ENCODE assay signal across 8 cellular contexts in the genomic region with DNA sequence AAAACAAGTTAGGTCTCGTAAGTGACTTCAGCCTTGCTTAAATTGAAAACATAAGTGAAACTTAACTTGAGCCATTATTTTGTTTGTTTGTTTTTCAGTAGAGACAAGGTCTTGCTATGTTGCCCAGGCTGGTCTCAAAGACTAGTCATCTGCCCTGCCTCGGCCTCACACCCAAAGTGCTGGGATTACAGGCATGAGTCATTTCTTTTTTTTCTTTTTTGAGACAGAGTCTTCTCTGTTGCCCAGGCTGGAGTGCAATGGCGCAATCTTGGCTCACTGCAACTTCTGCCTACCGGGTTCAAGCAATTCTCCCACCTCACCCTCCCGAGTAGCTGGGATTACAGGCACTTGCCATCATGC. TPM values are rescaled to one million over a fixed set of nuclear protein-coding genes. Genes with fewer than 3 reads are reported as not detected.
A peak's percentile ranks its signal among the peaks of the same experiment; 100 is the strongest.
DNase-seq lines count a peak whose midpoint lies in the region; ATAC-seq and TF ChIP-seq lines count a peak whose summit lies in the region.
"Not testable (repeated sequence)": the region's sequence is repeated elsewhere in the genome, so short reads cannot be mapped to it uniquely, and the experiment has no call there.

No MANE protein-coding gene starts in this region.

- H3K27ac ChIP-seq in DOHH2 (ENCODE audit: low read depth, low read length): peak overlapping the region; percentile 94
- peak overlapping the region in 6 of 10 donors; percentile 17 to 99 (median 73) for H3K27ac ChIP-seq in heart right ventricle
- peak overlapping the region in 3 of 4 donors; percentile 41 to 89 (median 83) for H3K27ac ChIP-seq in tibial nerve

- not testable (repeated sequence) for H3K9me3 Mint-ChIP-seq in HFFc6; activated CD8-positive, alpha-beta T cell treated with anti-CD3 and anti-CD28 coated beads, Interleukin-2, amount 10 ng/mL, durations not matched to agents 7 days and 5 days (ENCODE audit: insufficient read depth); central memory CD8-positive, alpha-beta T cell

- H3K4me3 Mint-ChIP-seq in HFFc6: peak overlapping the region; percentile 28; the same call in 1 of the 2 replicates
- not testable (repeated sequence) for H3K4me3 Mint-ChIP-seq in activated CD8-positive, alpha-beta T cell treated with anti-CD3 and anti-CD28 coated beads, Interleukin-2, amount 10 ng/mL, durations not matched to agents 7 days and 5 days; central memory CD8-positive, alpha-beta T cell

- peaks cover 15% of the 10 kb centered on the region for H3K27me3 Mint-ChIP-seq in HFFc6 (ENCODE audit: insufficient read depth)
- H3K27me3 Mint-ChIP-seq in activated CD8-positive, alpha-beta T cell treated with anti-CD3 and anti-CD28 coated beads, Interleukin-2, amount 10 ng/mL, durations not matched to agents 7 days and 5 days (ENCODE audit: low read depth); central memory CD8-positive, alpha-beta T cell: not testable (repeated sequence)

- H3K4me2 ChIP-seq in DOHH2 (ENCODE audit: low read length): peak overlapping the region; percentile 72

- intact Hi-C loops in heart right ventricle (cut with DNase I): not testable (repeated sequence)

- TF ChIP-seq POLR2A in tibial nerve (IDR thresholded peaks at IDR 0.05): not testable (repeated sequence)

- H3K9me3 ChIP-seq in DOHH2 (ENCODE audit: control insufficient read depth, insufficient read depth, low read length); heart right ventricle; tibial nerve: not testable (repeated sequence)

- peaks cover 37% of the 10 kb centered on the region for H3K4me1 Mint-ChIP-seq in HFFc6 (ENCODE audit: low read depth)
- H3K4me1 Mint-ChIP-seq in activated CD8-positive, alpha-beta T cell treated with anti-CD3 and anti-CD28 coated beads, Interleukin-2, amount 10 ng/mL, durations not matched to agents 7 days and 5 days (ENCODE audit: low read depth): peaks cover 70% of the 10 kb centered on the region
- H3K4me1 Mint-ChIP-seq in central memory CD8-positive, alpha-beta T cell: peaks cover 49% of the 10 kb centered on the region

- POLR2A ChIA-PET in activated CD8-positive, alpha-beta T cell treated with anti-CD3 and anti-CD28 coated beads, Interleukin-2, amount 10 ng/mL, durations not matched to agents 7 days and 5 days (lab: Charles Lee): interaction anchor here (0.7 to 8.4 kb wide), 6 partner anchors 8 to 80 kb away, joined by 3 to 335 read pairs (median 52); partner anchors contain the start of genes LMF2, NCAPH2, SCO2 and SYCE3

- H3K36me3 ChIP-seq in DOHH2 (ENCODE audit: control insufficient read depth, low read length); heart right ventricle; tibial nerve: not testable (repeated sequence)

- H3F3A ChIP-seq in DOHH2 (ENCODE audit: control insufficient read depth, insufficient read depth): peaks cover 37% of the 10 kb centered on the region

- H3K9me2 ChIP-seq in DOHH2 (replicated peaks; ENCODE audit: control insufficient read depth, low read length): not testable (repeated sequence)

- CTCF ChIA-PET in activated CD8-positive, alpha-beta T cell treated with anti-CD3 and anti-CD28 coated beads, Interleukin-2, amount 10 ng/mL, durations not matched to agents 7 days and 5 days (lab: Charles Lee): interaction anchor here (3.6 to 7.8 kb wide), 3 partner anchors 15 to 79 kb away, joined by 14 to 116 read pairs (median 39); partner anchors contain the start of genes SCO2, SYCE3 and TYMP

- H3K27me3 ChIP-seq in DOHH2 (ENCODE audit: control insufficient read depth, low read length): not testable (repeated sequence)
- H3K27me3 ChIP-seq in heart right ventricle (peaks cover 0 to 40% (median 14%) of the 10 kb centered on the region in 7 donors), tibial nerve (peaks cover 0 to 31% of the 10 kb centered on the region in 2 donors)

- H3K4me3 ChIP-seq in DOHH2 (ENCODE audit: low read length) (peak overlapping the region; percentile 50), heart right ventricle (peak overlapping the region in 1 of 10 donors; percentile 34)
- not testable (repeated sequence) for H3K4me3 ChIP-seq in tibial nerve

- H4K20me1 ChIP-seq in DOHH2 (ENCODE audit: control insufficient read depth, insufficient read depth, low read depth, low read length): not testable (repeated sequence)

- not testable (repeated sequence) for TF ChIP-seq CTCF in DOHH2 (IDR thresholded peaks at IDR 0.05; ENCODE audit: low read depth, low read length, poor library complexity, severe bottlenecking); HFFc6 (IDR thresholded peaks at IDR 0.05); heart right ventricle (IDR thresholded peaks at IDR 0.05); omental fat pad (IDR thresholded peaks at IDR 0.05); tibial nerve (IDR thresholded peaks at IDR 0.05)

- peaks cover 78% of the 10 kb centered on the region for H3K4me1 ChIP-seq in DOHH2 (ENCODE audit: control insufficient read depth, low read length)
- H3K4me1 ChIP-seq in heart right ventricle: peaks cover 0 to 98% (median 19%) of the 10 kb centered on the region in 9 donors
- H3K4me1 ChIP-seq in tibial nerve: peaks cover 0 to 37% (median 25%) of the 10 kb centered on the region in 4 donors

- WGBS in heart right ventricle, 2 donors: 79 to 91% methylated on average over 5 of the region's 5 CpGs
- WGBS in tibial nerve, 2 donors: 39 to 53% methylated on average over 5 of the region's 5 CpGs

- H3K27ac Mint-ChIP-seq in HFFc6: peak overlapping the region; percentile 72
- H3K27ac Mint-ChIP-seq in activated CD8-positive, alpha-beta T cell treated with anti-CD3 and anti-CD28 coated beads, Interleukin-2, amount 10 ng/mL, durations not matched to agents 7 days and 5 days: peak overlapping the region; percentile 88
- H3K27ac Mint-ChIP-seq in central memory CD8-positive, alpha-beta T cell (ENCODE audit: low read depth): peak overlapping the region; percentile 100

- peak in 1 of 2 donors; percentile 62 for TF ChIP-seq EP300 in tibial nerve (IDR thresholded peaks at IDR 0.05)

- H3K79me2 ChIP-seq in DOHH2 (ENCODE audit: control insufficient read depth, low read length): not testable (repeated sequence)

- H3K36me3 Mint-ChIP-seq in HFFc6 (ENCODE audit: low read depth): not testable (repeated sequence)
- H3K36me3 Mint-ChIP-seq in activated CD8-positive, alpha-beta T cell treated with anti-CD3 and anti-CD28 coated beads, Interleukin-2, amount 10 ng/mL, durations not matched to agents 7 days and 5 days (ENCODE audit: low read depth): peaks cover 24% of the 10 kb centered on the region
- H3K36me3 Mint-ChIP-seq in central memory CD8-positive, alpha-beta T cell (ENCODE audit: insufficient read depth): peaks cover 20% of the 10 kb centered on the region

- DNase-seq in HFFc6: peak; percentile 89
- peak; percentile 70 for DNase-seq in OCI-M1 (lab: John Stamatoyannopoulos, UW)
- DNase-seq in activated CD8-positive, alpha-beta T cell treated with anti-CD3 and anti-CD28 coated beads, Interleukin-2, amount 10 ng/mL, durations not matched to agents 7 days and 5 days; central memory CD8-positive, alpha-beta T cell (ENCODE audit: low spot score in 2 of 2); heart right ventricle; omental fat pad (ENCODE audit: low spot score); tibial nerve (ENCODE audit: low spot score in 2 of 2): not testable (repeated sequence)

- ATAC-seq in activated CD8-positive, alpha-beta T cell treated with anti-CD3 and anti-CD28 coated beads, Interleukin-2, amount 10 ng/mL, durations not matched to agents 7 days and 5 days; central memory CD8-positive, alpha-beta T cell (replicated peaks; ENCODE audit: extremely low read depth, poor library complexity, severe bottlenecking): not testable (repeated sequence)
- peak in 1 of 8 donors; percentile 27 for ATAC-seq in heart right ventricle
- peak; percentile 48 for ATAC-seq in omental fat pad (ENCODE audit: low FRiP score)

RNA-seq across cellular contexts. Expression of gene KLHDC7B, which starts 4.1 kb away (rescaled TPM):
- under 1 TPM in 1 of 6 experiments, not detected in 5; 0.05 TPM for total RNA-seq in HFFc6 (2021; fragmentation: NEBNext Ultra II Directional; extraction: Animal tissue kit (Norgen Biotek cat#: 25700))
- total RNA-seq in activated CD8-positive, alpha-beta T cell treated with anti-CD3 and anti-CD28 coated beads, Interleukin-2, amount 10 ng/mL, durations not matched to agents 7 days and 5 days: 10 to 100 TPM; 10.6 to 12.0 TPM
- total RNA-seq in heart right ventricle: 1 to 10 TPM in 1 of 10 donors, under 1 TPM in 3, not detected in 6; 0.11 to 1.3 (median 0.18) TPM
- under 1 TPM in 1 of 2 donors, not detected in 1; 0.10 TPM for polyA plus RNA-seq in heart right ventricle
- under 1 TPM in 1 of 4 donors, not detected in 3; 0.48 TPM for total RNA-seq in omental fat pad
- under 1 TPM in 1 of 4 donors, not detected in 3; 0.90 TPM for total RNA-seq in tibial nerve

RNA-seq across cellular contexts. Expression of gene TYMP, which starts 11.8 kb away (rescaled TPM):
- 1 to 10 TPM in 5 of 6 experiments, under 1 TPM in 1; 0.95 to 2.1 (median 1.3) TPM for total RNA-seq in HFFc6 (2021; fragmentation: NEBNext Ultra II Directional; extraction: Animal tissue kit (Norgen Biotek cat#: 25700))
- total RNA-seq in activated CD8-positive, alpha-beta T cell treated with anti-CD3 and anti-CD28 coated beads, Interleukin-2, amount 10 ng/mL, durations not matched to agents 7 days and 5 days: 10 to 100 TPM; 71.8 to 76.6 TPM
- total RNA-seq in heart right ventricle: 100 to 1,000 TPM in 1 of 10 donors, 10 to 100 TPM in 7, 1 to 10 TPM in 2; 8.4 to 113 (median 12.6) TPM
- polyA plus RNA-seq in heart right ventricle: 10 to 100 TPM; 23.3 to 65.3 TPM
- total RNA-seq in omental fat pad: 100 to 1,000 TPM in 3 of 4 donors, 10 to 100 TPM in 1; 47.9 to 212 (median 144) TPM
- 100 to 1,000 TPM in 1 of 4 donors, 10 to 100 TPM in 3; 33.1 to 239 (median 60.3) TPM for total RNA-seq in tibial nerve

RNA-seq across cellular contexts. Expression of gene SCO2, which starts 16.2 kb away (rescaled TPM):
- 10 to 100 TPM in 2 of 6 experiments, 1 to 10 TPM in 4; 2.7 to 11.1 (median 9.7) TPM for total RNA-seq in HFFc6 (2021; fragmentation: NEBNext Ultra II Directional; extraction: Animal tissue kit (Norgen Biotek cat#: 25700))
- 10 to 100 TPM; 11.7 to 13.9 TPM for total RNA-seq in activated CD8-positive, alpha-beta T cell treated with anti-CD3 and anti-CD28 coated beads, Interleukin-2, amount 10 ng/mL, durations not matched to agents 7 days and 5 days
- total RNA-seq in heart right ventricle (1 to 10 TPM in 2 of 10 donors, under 1 TPM in 2, not detected in 6; 0.57 to 2.8 (median 0.92) TPM), omental fat pad (10 to 100 TPM in 2 of 4 donors, 1 to 10 TPM in 2; 2.8 to 15.0 (median 9.2) TPM), tibial nerve (1 to 10 TPM in 3 of 4 donors, not detected in 1; 2.5 to 3.9 (median 3.3) TPM)
- polyA plus RNA-seq in heart right ventricle: 1 to 10 TPM in 1 of 2 donors, not detected in 1; 2.0 TPM

RNA-seq across cellular contexts. Expression of gene SYCE3, which starts 21.1 kb away (rescaled TPM):
- not detected for total RNA-seq in HFFc6 (2021; fragmentation: NEBNext Ultra II Directional; extraction: Animal tissue kit (Norgen Biotek cat#: 25700))
- not detected for total RNA-seq in activated CD8-positive, alpha-beta T cell treated with anti-CD3 and anti-CD28 coated beads, Interleukin-2, amount 10 ng/mL, durations not matched to agents 7 days and 5 days
- total RNA-seq in heart right ventricle (under 1 TPM in 2 of 10 donors, not detected in 8; 0.74 to 0.90 TPM), omental fat pad (not detected), tibial nerve (not detected)
- not detected for polyA plus RNA-seq in heart right ventricle

RNA-seq across cellular contexts. Expression of gene NCAPH2, which starts 33.6 kb away (rescaled TPM):
- total RNA-seq in HFFc6 (2021; fragmentation: NEBNext Ultra II Directional; extraction: Animal tissue kit (Norgen Biotek cat#: 25700)): 10 to 100 TPM; 31.7 to 54.1 (median 50.0) TPM
- total RNA-seq in activated CD8-positive, alpha-beta T cell treated with anti-CD3 and anti-CD28 coated beads, Interleukin-2, amount 10 ng/mL, durations not matched to agents 7 days and 5 days: 100 to 1,000 TPM; 146 to 150 TPM
- total RNA-seq in heart right ventricle (10 to 100 TPM; 21.7 to 31.9 (median 26.2) TPM), omental fat pad (10 to 100 TPM; 27.7 to 48.2 (median 29.5) TPM), tibial nerve (10 to 100 TPM; 43.9 to 57.3 (median 45.0) TPM)
- polyA plus RNA-seq in heart right ventricle: 10 to 100 TPM; 38.0 to 54.8 TPM

Comparison
In these comparisons a context has a peak if more than half of its experiments do, and no peak if none do; other contexts are left out.
1. RNA of gene KLHDC7B, which starts 4.1 kb away (total RNA-seq): 10.6 to 12.0 TPM in activated CD8-positive, alpha-beta T cell treated with anti-CD3 and anti-CD28 coated beads, Interleukin-2, amount 10 ng/mL, durations not matched to agents 7 days and 5 days; 0.48 TPM in omental fat pad, 0.11 to 1.3 TPM in heart right ventricle, 0.05 TPM in HFFc6 and 0.90 TPM in tibial nerve; every median in the first group is over 4 times any median in the second.
2. Peak in every context shown above with its lines, with median percentiles within 50 percentile points of each other: H3K27ac ChIP-seq and H3K27ac Mint-ChIP-seq.